In genomic region chr9:129270205-129270604, GRCh38 we compare ENCODE assay signal across 7 cellular contexts.
A peak's percentile ranks its signal among the peaks of the same experiment; 100 is the strongest.
DNase-seq lines count a peak whose midpoint lies in the region; ATAC-seq and TF ChIP-seq lines count a peak whose summit lies in the region.

No MANE protein-coding gene starts in this region.

- TF ChIP-seq CTCF in adrenal gland (IDR thresholded peaks at IDR 0.05): no peak

- WGBS in adrenal gland, 4 donors: 84 to 92% (median 88%) methylated on average over 10 of the region's 10 CpGs

- DNase-seq in activated T-cell treated with anti-CD3 and anti-CD28 coated beads, Interleukin-2, amount 50 U/mL, for 48 hours: peak; percentile 50 to 59
- peak; percentile 10 for DNase-seq in stimulated activated naive CD4-positive, alpha-beta T cell treated with Interleukin-2 at 50 U/mL for 16 hours (lab: John Stamatoyannopoulos, UW)
- DNase-seq in putamen (ENCODE audit: low spot score): no peak
- no peak for DNase-seq in adrenal gland
- DNase-seq in 8988T: no peak

- no peak for TF ChIP-seq POLR2A in adrenal gland (IDR thresholded peaks at IDR 0.05)

- intact Hi-C loops in adrenal gland (cut with DNase I): no loop called here

- no peaks in the 10 kb centered on the region for H3K27me3 ChIP-seq in adrenal gland

- no peaks in the 10 kb centered on the region for H3K36me3 ChIP-seq in adrenal gland (replicated peaks in 1 of 2)

- no peak overlapping the region for H3K4me3 ChIP-seq in adrenal gland

- ATAC-seq in GM19397 (IDR thresholded peaks at IDR 0.05; ENCODE audit: unreplicated experiment): peak; percentile 70
- ATAC-seq in HG03095 (IDR thresholded peaks at IDR 0.05; ENCODE audit: unreplicated experiment): peak; percentile 72

- no peak overlapping the region for H3K27ac ChIP-seq in adrenal gland

- H3K9me3 ChIP-seq in adrenal gland (replicated peaks in 1 of 3): no peaks in the 10 kb centered on the region

- H3K4me1 ChIP-seq in adrenal gland (replicated peaks in 1 of 2): peaks cover 0 to 6% of the 10 kb centered on the region in 2 donors

Comparison
In these comparisons a context has a peak if more than half of its experiments do, and no peak if none do; other contexts are left out.
1. DNase-seq: peak in activated T-cell treated with anti-CD3 and anti-CD28 coated beads, Interleukin-2, amount 50 U/mL, for 48 hours (2 of 2) and stimulated activated naive CD4-positive, alpha-beta T cell treated with Interleukin-2 at 50 U/mL for 16 hours (single experiment); none in putamen (single experiment), adrenal gland (0 of 7) and 8988T (single experiment).